Comparison of ENCODE assay signal across 8 cellular contexts in the genomic region with DNA sequence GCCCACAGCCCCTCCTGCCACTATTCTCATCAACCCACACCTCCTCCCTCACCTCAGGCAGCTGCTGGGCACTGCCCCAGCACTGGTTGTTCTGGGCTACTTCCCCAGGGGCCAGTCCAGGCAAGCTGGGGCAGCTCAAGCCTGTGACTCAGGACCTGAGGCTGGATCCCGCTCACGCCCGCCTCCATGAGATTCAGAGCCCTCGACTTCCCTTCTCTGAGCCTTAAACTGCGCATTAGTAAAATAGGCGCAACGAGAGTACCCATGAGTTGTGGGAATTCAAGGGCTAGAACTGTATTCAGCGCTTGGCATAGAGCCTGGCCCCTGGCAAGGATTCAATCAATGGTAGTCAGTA. TPM values are rescaled to one million over a fixed set of nuclear protein-coding genes. Genes with fewer than 3 reads are reported as not detected.
DNase-seq lines count a peak whose midpoint lies in the region; ATAC-seq, FAIRE-seq and TF ChIP-seq lines count a peak whose summit lies in the region.

No MANE protein-coding gene starts in this region.

- CTCF ChIA-PET in A549 (lab: Yijun Ruan, JAX) (interaction anchor here (0.6 to 27.1 kb wide), 7 partner anchors 8 to 1890 kb away, joined by 3 to 865 read pairs (median 4); no protein-coding TSS in a partner anchor), K562 (lab: Yijun Ruan, JAX; ENCODE audit: low intra/inter-chr PET ratio) (no interaction called here)

- TF ChIP-seq EP300 in A549 (IDR thresholded peaks at IDR 0.05), result no peak
- TF ChIP-seq EP300 in K562 (IDR thresholded peaks at IDR 0.05; ENCODE audit: low read length), result no peak

- FAIRE-seq in A549 (lab: Jason Lieb, UNC) (no peak), K562 (lab: Jason Lieb, UNC) (no peak), kidney (lab: Jason Lieb, UNC) (no peak)

- H3K4me2 ChIP-seq in A549, result peak overlapping the region; percentile 95
- peak overlapping the region; percentile 78 for H3K4me2 ChIP-seq in K562 (ENCODE audit: insufficient read depth, low read length)

- H3K4me1 Mint-ChIP-seq in stimulated activated memory B cell treated with anti-CD40 and anti-IgM and Interleukin-4, amounts not matched to agents 10 μg/mL and 1 μg/mL and 100 μg/mL, for 72 hours, result peaks cover 56% of the 10 kb centered on the region

- TF ChIP-seq CTCF in A549 (IDR thresholded peaks at IDR 0.05) (no peak), GM06990 (IDR thresholded peaks at IDR 0.05; ENCODE audit: insufficient read depth, low read length, poor library complexity, severe bottlenecking) (no peak), K562 (IDR thresholded peaks at IDR 0.05 in 2 of 3, conservative IDR thresholded peaks at IDR 0.05 in 1 of 3; ENCODE audit: insufficient read depth in 2 of 3, low read depth in 1 of 3, low read length in 3 of 3) (no peak), kidney (IDR thresholded peaks at IDR 0.05; ENCODE audit: borderline replicate concordance, extremely low read depth, insufficient read depth) (no peak)

- TF ChIP-seq POLR2A in A549 (IDR thresholded peaks at IDR 0.05; ENCODE audit: low read length) (no peak), K562 (conservative IDR thresholded peaks at IDR 0.05) (no peak)

- BruUV-seq in K562 (replicated peaks; lab: Mats Ljungman, UMichigan), result no TSS peak

- POLR2A ChIA-PET in A549 (lab: Yijun Ruan, JAX) (interaction anchor here (0.9 to 1.5 kb wide), 5 partner anchors 13 to 47 kb away, joined by 3 to 8 read pairs (median 4); no protein-coding TSS in a partner anchor), K562 (lab: Yijun Ruan, JAX) (interaction anchor here (0.8 to 2.9 kb wide), 5 partner anchors 10 to 41 kb away, joined by 3 to 10 read pairs (median 3); no protein-coding TSS in a partner anchor)

- H3K27ac ChIP-seq in A549, result peak overlapping the region; percentile 81 to 84
- peak overlapping the region; percentile 61 for H3K27ac ChIP-seq in K562 (ENCODE audit: extremely low read depth, low read depth, low read length)
- H3K27ac ChIP-seq in kidney (ENCODE audit: low read depth in 2 of 2, low read length in 2 of 2), result peak overlapping the region; percentile 91 to 98

- H3K27ac Mint-ChIP-seq in stimulated activated memory B cell treated with anti-CD40 and anti-IgM and Interleukin-4, amounts not matched to agents 10 μg/mL and 1 μg/mL and 100 μg/mL, for 72 hours, result peak overlapping the region; percentile 84

- H3K4me3 Mint-ChIP-seq in stimulated activated memory B cell treated with anti-CD40 and anti-IgM and Interleukin-4, amounts not matched to agents 10 μg/mL and 1 μg/mL and 100 μg/mL, for 72 hours, result peak overlapping the region; percentile 91

- H3K4me1 ChIP-seq in A549 (peaks cover 19% of the 10 kb centered on the region), K562 (replicated peaks in 1 of 2; ENCODE audit: control insufficient read depth in 2 of 2, insufficient read depth in 2 of 2, low read length in 2 of 2) (peaks cover 28 to 41% of the 10 kb centered on the region in 2 experiments), kidney (ENCODE audit: control insufficient read depth in 1 of 2, insufficient read depth in 1 of 2, low read depth in 1 of 2, low read length in 2 of 2) (peaks cover 8 to 18% of the 10 kb centered on the region in 2 donors)

- in situ Hi-C loops in K562 (cut with MboI), result loop anchor here (5.0 kb wide), 1 partner anchor 43 kb away; no protein-coding TSS in a partner anchor

- H3K9me3 ChIP-seq in A549 (no peaks in the 10 kb centered on the region), K562 (replicated peaks; ENCODE audit: control insufficient read depth, insufficient read depth, low read depth, low read length) (no peaks in the 10 kb centered on the region), kidney (ENCODE audit: control insufficient read depth in 1 of 2, low read length in 2 of 2) (no peaks in the 10 kb centered on the region)

- peak in 1 of 2 experiments; percentile 35 for DNase-seq in A549 (ENCODE audit: low read depth in 1 of 2, low spot score in 1 of 2)
- DNase-seq in GM06990 (ENCODE audit: extremely low read depth, insufficient read length), result no peak
- peak; percentile 58 for DNase-seq in NCI-H345 treated with DMSO at 0.1 percent for 48 hours (lab: John Stamatoyannopoulos, UW; ENCODE audit: unreplicated experiment)
- DNase-seq in K562 (ENCODE audit: extremely low read depth in 1 of 4, low spot score in 3 of 4), result peak in 3 of 4 experiments; percentile 27 to 58 (median 30)
- DNase-seq in kidney, result peak; percentile 95

- TF ChIP-seq RAD21 in A549 (conservative IDR thresholded peaks at IDR 0.05 in 1 of 2, IDR thresholded peaks at IDR 0.05 in 1 of 2), result no peak
- TF ChIP-seq RAD21 in K562 (CRISPR knock-in tag; conservative IDR thresholded peaks at IDR 0.05 in 1 of 2, IDR thresholded peaks at IDR 0.05 in 1 of 2), result no peak

- no peaks in the 10 kb centered on the region for H3K27me3 ChIP-seq in GM06990 (replicated peaks; ENCODE audit: control insufficient read depth, insufficient read depth, low read length)
- H3K27me3 ChIP-seq in K562 (ENCODE audit: control insufficient read depth in 2 of 2, insufficient read depth in 2 of 2, low read length in 2 of 2), result no peaks in the 10 kb centered on the region

- H3K9me3 Mint-ChIP-seq in stimulated activated memory B cell treated with anti-CD40 and anti-IgM and Interleukin-4, amounts not matched to agents 10 μg/mL and 1 μg/mL and 100 μg/mL, for 72 hours, result no peaks in the 10 kb centered on the region

- H3K4me3 ChIP-seq in A549, result peak overlapping the region; percentile 55
- H3K4me3 ChIP-seq in GM06990 (replicated peaks; ENCODE audit: low read depth, low read length), result peak overlapping the region; percentile 69
- peak overlapping the region; percentile 45 for H3K4me3 ChIP-seq in K562
- peak overlapping the region; percentile 55 to 67 for H3K4me3 ChIP-seq in kidney (ENCODE audit: low read length in 2 of 2)

- H4K20me1 ChIP-seq in K562 (replicated peaks; ENCODE audit: control insufficient read depth, insufficient read depth, low read length), result no peaks in the 10 kb centered on the region

- H3K9ac ChIP-seq in K562 (ENCODE audit: insufficient read depth in 1 of 2, low read depth in 2 of 2, low read length in 2 of 2), result peak overlapping the region; percentile 59 to 90
- peak overlapping the region; percentile 74 to 83 for H3K9ac ChIP-seq in kidney (ENCODE audit: low read length in 2 of 2)

- H2AFZ ChIP-seq in K562 (ENCODE audit: low read depth, low read length), result peak overlapping the region; percentile 91

- peaks cover 19% of the 10 kb centered on the region for H3K36me3 Mint-ChIP-seq in stimulated activated memory B cell treated with anti-CD40 and anti-IgM and Interleukin-4, amounts not matched to agents 10 μg/mL and 1 μg/mL and 100 μg/mL, for 72 hours

- intact Hi-C loops in K562 (cut with micrococcal nuclease), result loop anchor here (10.0 kb wide), 1 partner anchor 220 kb away; no protein-coding TSS in a partner anchor
- intact Hi-C loops in kidney (cut with DNase I), result no loop called here

- WGBS in A549 (ENCODE audit: missing lambda C conversion rate), result 20% methylated on average over 8 of the region's 8 CpGs
- 31% methylated on average over 8 of the region's 8 CpGs for WGBS in K562 (ENCODE audit: insufficient coverage, low coverage, missing lambda C conversion rate)

- H3K9me1 ChIP-seq in K562 (ENCODE audit: control insufficient read depth, insufficient read depth, low read length), result no peaks in the 10 kb centered on the region

- H3K27me3 Mint-ChIP-seq in stimulated activated memory B cell treated with anti-CD40 and anti-IgM and Interleukin-4, amounts not matched to agents 10 μg/mL and 1 μg/mL and 100 μg/mL, for 72 hours, result no peaks in the 10 kb centered on the region

- no peaks in the 10 kb centered on the region for H3K79me2 ChIP-seq in K562 (ENCODE audit: control insufficient read depth, insufficient read depth, low read length)

- ATAC-seq in A549 (peak; percentile 55), K562 (peak; percentile 3), GM18867 (IDR thresholded peaks at IDR 0.05; ENCODE audit: unreplicated experiment) (no peak), GM18909 (IDR thresholded peaks at IDR 0.05; ENCODE audit: poor library complexity, unreplicated experiment) (no peak)
- ATAC-seq in stimulated activated memory B cell treated with anti-CD40 and anti-IgM and Interleukin-4, amounts not matched to agents 10 μg/mL and 1 μg/mL and 100 μg/mL, for 72 hours, result no peak

- H3K36me3 ChIP-seq in GM06990 (ENCODE audit: control insufficient read depth, insufficient read depth, low read length) (no peaks in the 10 kb centered on the region), K562 (ENCODE audit: control insufficient read depth, insufficient read depth, low read length) (no peaks in the 10 kb centered on the region), kidney (ENCODE audit: control insufficient read depth in 1 of 2, insufficient read depth in 2 of 2, low read length in 2 of 2) (no peaks in the 10 kb centered on the region)

TF ChIP-seq in A549, 52 proteins besides CTCF, POLR2A, EP300 and RAD21 (continues in another document):
- no peak for TF ChIP-seq POLR2AphosphoS2 (conservative IDR thresholded peaks at IDR 0.05; ENCODE audit: low read length)

RNA-seq across cellular contexts. Expression of a gene that starts 0.8 kb away (rescaled TPM):
- polyA plus RNA-seq in A549 (2011; rRNA removed) (3.0 and 3.2 TPM in 2 replicates), A549 (2017; fragmentation: RNase III; extraction: RNeasy Plus Mini Kit Qiagen cat#74134 plus additional on column Dnase treatment) (2.8 to 3.8 TPM (median 3.4 TPM) in 3 replicates), K562 (2011; rRNA removed) (2.8 and 5.9 TPM in 2 replicates), K562 (2014; fragmentation: Illumina TruSeq; extraction: Trizol) (3.0 and 3.7 TPM in 2 replicates), K562 (2014; fragmentation: Nextera tagmentation; extraction: Ambion mirVana) (under 1 TPM; 0.27 to 0.30 TPM), K562 (2014; rRNA removed) (4.6 and 5.8 TPM in 2 replicates), kidney (ENCODE audit: insufficient read depth, low read depth, low replicate concordance) (59.3 TPM)
- polyA plus RNA-seq in A549 (2012; cell fraction: cytosol; rRNA removed), result 1.9 and 2.7 TPM in 2 replicates
- polyA plus RNA-seq in A549 (2012; cell fraction: nucleus; rRNA removed), result 3.0 and 3.6 TPM in 2 replicates
- 3.8 and 3.9 TPM in 2 replicates for polyA minus RNA-seq in A549 (2011; rRNA and poly(A)+ RNA removed)
- 3.5 and 6.3 TPM in 2 replicates for total RNA-seq in K562 (2011; cell fraction: chromatin; rRNA removed; ENCODE audit: low replicate concordance)
- total RNA-seq in K562 (2011; cell fraction: nucleolus; rRNA removed), result 5.3 and 8.8 TPM in 2 replicates
- 4.4 and 6.4 TPM in 2 replicates for total RNA-seq in K562 (2011; cell fraction: nucleoplasm; rRNA removed)
- total RNA-seq in K562 (2014; rRNA removed) (3.9 and 4.7 TPM in 2 replicates), K562 (2014; rRNA removed; fragmentation: Illumina TruSeq; extraction: Trizol) (1.3 and 2.0 TPM in 2 replicates), K562 (2015; rRNA removed; fragmentation: Illumina TruSeq; extraction: Trizol) (4.4 and 4.5 TPM in 2 replicates), K562 (2021) (8.2 and 9.4 TPM in 2 replicates), kidney (94.4 TPM)
- polyA plus RNA-seq in K562 (2011; cell fraction: cytosol; rRNA removed), result 5.3 and 7.6 TPM in 2 replicates
- polyA plus RNA-seq in K562 (2011; cell fraction: nucleus; rRNA removed), result 1.1 and 2.4 TPM in 2 replicates
- polyA plus RNA-seq in K562 (2012), result 9.2 and 23.4 TPM in 2 replicates
- 1.8 and 3.5 TPM in 2 replicates for polyA minus RNA-seq in K562 (2011; rRNA and poly(A)+ RNA removed)
- 2.4 and 4.0 TPM in 2 replicates for polyA minus RNA-seq in K562 (2011; cell fraction: cytosol; rRNA and poly(A)+ RNA removed)
- polyA minus RNA-seq in K562 (2011; cell fraction: nucleus; rRNA and poly(A)+ RNA removed), result 2.3 and 3.4 TPM in 2 replicates

Comparison
In these comparisons a context has a peak if more than half of its experiments do, and no peak if none do; other contexts are left out.
1. ATAC-seq: peak in A549 (2 of 2) and K562 (single experiment); none in stimulated activated memory B cell treated with anti-CD40 and anti-IgM and Interleukin-4, amounts not matched to agents 10 μg/mL and 1 μg/mL and 100 μg/mL, for 72 hours (single experiment), GM18867 (single experiment) and GM18909 (single experiment).
2. Peak in every context shown above with its lines, with median percentiles within 50 percentile points of each other: H3K27ac ChIP-seq and H3K4me3 ChIP-seq.